24 cellular contexts compared by ENCODE assay signal in genomic region chrX:33014949-33015348, GRCh38.
"Had no signal": no experiment of that assay in that cellular context is flagged by ENCODE, and none has a peak within 500 bp of the region (broad histone marks: within the 10 kb centered on the region; RNA-seq: fewer than 3 reads in every experiment).

No MANE protein-coding gene starts in this region.

- DNase-seq: colonic mucosa; cortex of kidney; dermis blood vessel endothelial cell; dorsolateral prefrontal cortex; effector CD4-positive, alpha-beta T cell; effector CD8-positive, alpha-beta T cell; effector memory CD4-positive, alpha-beta T cell; effector memory CD8-positive, alpha-beta T cell; erythroblast; esophagus squamous epithelium; foreskin fibroblast; foreskin keratinocyte; foreskin melanocyte; gastrocnemius medialis; glutamatergic neuron; head of caudate nucleus; heart left ventricle; heart right ventricle had no signal

- H3K4me3 Mint-ChIP-seq: dendritic cell treated with granulocyte-macrophage colony-stimulating factor and Interleukin-4, amounts not matched to agents 40 ng/mL and 50 ng/mL, for 4 days; effector memory CD8-positive, alpha-beta T cell had no signal

- H3K27ac ChIP-seq: colonic mucosa, coronary artery, dorsolateral prefrontal cortex, epithelial cell of prostate, esophagus muscularis mucosa, esophagus squamous epithelium, foreskin keratinocyte, gastroesophageal sphincter, heart left ventricle, heart right ventricle had no signal

- ATAC-seq: effector memory CD8-positive, alpha-beta T cell; esophagus mucosa; foreskin keratinocyte; gastrocnemius medialis; gastroesophageal sphincter; heart left ventricle; heart right ventricle had no signal

- H3K4me3 ChIP-seq: colonic mucosa, coronary artery, dorsolateral prefrontal cortex, esophagus muscularis mucosa, esophagus squamous epithelium, gastrocnemius medialis, gastroesophageal sphincter, heart left ventricle, heart right ventricle had no signal

- H3K9me3 ChIP-seq: colonic mucosa, esophagus muscularis mucosa, esophagus squamous epithelium, gastrocnemius medialis, gastroesophageal sphincter, heart left ventricle, heart right ventricle had no signal

- H3K27me3 Mint-ChIP-seq: dendritic cell treated with granulocyte-macrophage colony-stimulating factor and Interleukin-4, amounts not matched to agents 40 ng/mL and 50 ng/mL, for 4 days; effector memory CD8-positive, alpha-beta T cell had no signal

- H3K4me1 ChIP-seq: colonic mucosa, esophagus muscularis mucosa, esophagus squamous epithelium, foreskin keratinocyte, gastrocnemius medialis, gastroesophageal sphincter, heart left ventricle, heart right ventricle had no signal

- H3K36me3 ChIP-seq: colonic mucosa, esophagus muscularis mucosa, esophagus squamous epithelium, gastrocnemius medialis, gastroesophageal sphincter, heart right ventricle had no signal

- H3K27ac Mint-ChIP-seq: dendritic cell treated with granulocyte-macrophage colony-stimulating factor and Interleukin-4, amounts not matched to agents 40 ng/mL and 50 ng/mL, for 4 days; effector memory CD8-positive, alpha-beta T cell had no signal

- H3K27me3 ChIP-seq: colonic mucosa, esophagus muscularis mucosa, esophagus squamous epithelium, foreskin keratinocyte, gastrocnemius medialis, gastroesophageal sphincter, heart right ventricle had no signal
